10 cellular contexts compared by ENCODE assay signal in the genomic region with DNA sequence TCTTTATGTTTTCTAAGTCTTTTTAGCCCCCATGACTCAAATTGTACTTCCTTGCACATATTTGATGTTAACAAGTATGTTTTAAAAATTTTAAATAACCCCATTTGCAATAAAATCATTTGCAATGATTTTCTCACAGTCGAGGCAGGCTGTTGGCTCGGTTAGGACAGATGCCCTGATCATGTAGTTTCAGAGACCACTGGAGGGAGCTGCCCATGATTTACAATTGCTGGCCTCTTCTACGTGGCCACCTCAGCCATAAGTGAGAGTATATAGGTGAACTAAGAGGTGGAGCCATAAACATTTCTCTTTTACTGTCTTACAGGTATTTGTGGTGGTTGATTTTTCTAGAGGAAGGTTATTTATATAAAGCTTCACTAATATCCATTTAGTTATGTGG. TPM values are rescaled to one million over a fixed set of nuclear protein-coding genes. Genes with fewer than 3 reads are reported as not detected.
DNase-seq lines count a peak whose midpoint lies in the region; ATAC-seq and TF ChIP-seq lines count a peak whose summit lies in the region.
"Had no signal": no experiment of that assay in that cellular context is flagged by ENCODE, and none has a peak within 500 bp of the region (broad histone marks: within the 10 kb centered on the region; RNA-seq: fewer than 3 reads in every experiment).

No MANE protein-coding gene starts in this region.

- TF ChIP-seq CTCF in PC-9 (conservative IDR thresholded peaks at IDR 0.05) (no peak), epithelial cell of proximal tubule (conservative IDR thresholded peaks at IDR 0.05; ENCODE audit: low read depth, low read length) (peak; percentile 6)

- no peaks in the 10 kb centered on the region for H4K20me1 ChIP-seq in GM23248 (ENCODE audit: insufficient read depth)
- H4K20me1 ChIP-seq in PC-9 (ENCODE audit: insufficient read depth), result no peaks in the 10 kb centered on the region

- H3K9me3 ChIP-seq in GM23248 (ENCODE audit: low read depth) (no peaks in the 10 kb centered on the region), PC-9 (ENCODE audit: insufficient read depth, low read depth) (peaks cover 6% of the 10 kb centered on the region)

- 81 to 82% methylated on average over 3 of the region's 3 CpGs for WGBS in GM23248 (ENCODE audit: low coverage in 1 of 2, low lambda C conversion rate in 2 of 2, missing lambda C conversion rate in 2 of 2), 2 experiments

- H3K4me1 ChIP-seq in GM23248 (ENCODE audit: insufficient read depth), result peaks cover 57% of the 10 kb centered on the region
- H3K4me1 ChIP-seq in PC-9 (replicated peaks; ENCODE audit: insufficient read depth), result peaks cover 23% of the 10 kb centered on the region

- peak overlapping the region; percentile 84 for H3K4me3 ChIP-seq in GM23248
- H3K4me3 ChIP-seq in PC-9, result no peak overlapping the region
- H3K4me3 ChIP-seq in epithelial cell of proximal tubule (ENCODE audit: low read depth, low read length), result no peak overlapping the region

- POLR2A ChIA-PET in PC-9 (lab: Charles Lee; ENCODE audit: unreplicated experiment), result no interaction called here

- H3K27me3 ChIP-seq in GM23248 (replicated peaks; ENCODE audit: insufficient read depth), result no peaks in the 10 kb centered on the region
- no peaks in the 10 kb centered on the region for H3K27me3 ChIP-seq in PC-9 (ENCODE audit: insufficient read depth, low read depth)

- CTCF ChIA-PET in PC-9 (lab: Charles Lee), result no interaction called here

- H3K27ac ChIP-seq in GM23248, result peak overlapping the region; percentile 94
- H3K27ac ChIP-seq in PC-9, result no peak overlapping the region

- no peak for ATAC-seq in HG03159 (IDR thresholded peaks at IDR 0.05; ENCODE audit: unreplicated experiment)
- no peak for ATAC-seq in HG02763 (IDR thresholded peaks at IDR 0.05; ENCODE audit: unreplicated experiment)

- peaks cover 67% of the 10 kb centered on the region for H3K79me2 ChIP-seq in GM23248 (ENCODE audit: insufficient read depth)
- peaks cover 27% of the 10 kb centered on the region for H3K79me2 ChIP-seq in PC-9 (ENCODE audit: low read depth)

- in situ Hi-C loops in GM23248 (cut with MboI), result no loop called here

- H3K36me3 ChIP-seq in GM23248 (ENCODE audit: low read depth), result peaks cover 24% of the 10 kb centered on the region
- peaks cover 19% of the 10 kb centered on the region for H3K36me3 ChIP-seq in PC-9 (ENCODE audit: low read depth)

- H3K4me2 ChIP-seq in GM23248 (ENCODE audit: unreplicated experiment) (peak overlapping the region; percentile 95), PC-9 (peak overlapping the region; percentile 74; the same call in 1 of the 2 replicates)

- no TSS peak for BruUV-seq in PC-9 (replicated peaks; lab: Mats Ljungman, UMichigan)

- H3K9me2 ChIP-seq in GM23248 (ENCODE audit: insufficient read depth) (no peaks in the 10 kb centered on the region), PC-9 (ENCODE audit: insufficient read depth) (no peaks in the 10 kb centered on the region; the same call in 1 of the 2 replicates)

- intact Hi-C loops in PC-9 (cut with micrococcal nuclease; ENCODE audit: unreplicated experiment), result loop anchor here (10.0 kb wide), 1 partner anchor 468 kb away; the partner anchor contains the start of gene COPS2

- no peak overlapping the region for H2AFZ ChIP-seq in GM23248
- H2AFZ ChIP-seq in PC-9, result no peak overlapping the region

- H3K9ac ChIP-seq in GM23248, result peak overlapping the region; percentile 97

- H3F3A ChIP-seq in GM23248 (ENCODE audit: insufficient read depth) (peaks cover 77% of the 10 kb centered on the region), PC-9 (ENCODE audit: insufficient read depth, low read depth) (peaks cover 24% of the 10 kb centered on the region)

- DNase-seq in GM23248 (peak; percentile 43), PC-9 (no peak), epithelial cell of proximal tubule (ENCODE audit: low read depth) (no peak), pons (ENCODE audit: low spot score) (peak; percentile 19), NCI-H1436 treated with DMSO at 0.1 percent for 48 hours (lab: John Stamatoyannopoulos, UW) (no peak)
- DNase-seq: midbrain; NCI-H1930; stimulated activated CD4-positive, alpha-beta T cell treated with anti-CD3 and anti-CD28 coated beads, Interleukin-4, amount 100 ng/mL, for 4 hours had no signal

RNA-seq across cellular contexts. Expression of gene DTWD1, which starts 1.7 kb away (rescaled TPM):
- total RNA-seq in GM23248 (2014; rRNA removed; shearing (Covaris generic)), result 63.7 and 73.3 TPM in 2 replicates
- polyA plus RNA-seq in GM23248 (2016; fragmentation: Nextera tagmentation; extraction: Ambion mirVana), result 104 and 107 TPM in 2 replicates
- total RNA-seq in PC-9 (2021), result 21.1 and 24.5 TPM in 2 replicates
- total RNA-seq in epithelial cell of proximal tubule, result 9.9 and 10.6 TPM in 2 replicates

RNA-seq across cellular contexts. Expression of gene FAM227B, which starts 1.9 kb away (rescaled TPM):
- 4.4 and 4.6 TPM in 2 replicates for total RNA-seq in GM23248 (2014; rRNA removed; shearing (Covaris generic))
- polyA plus RNA-seq in GM23248 (2016; fragmentation: Nextera tagmentation; extraction: Ambion mirVana), result 7.2 and 10.0 TPM in 2 replicates
- total RNA-seq in PC-9 (2021) (1.4 and 3.3 TPM in 2 replicates), epithelial cell of proximal tubule (3.2 and 6.6 TPM in 2 replicates)

Comparison
In these comparisons a context has a peak if more than half of its experiments do, and no peak if none do; other contexts are left out.
1. DNase-seq: peak in GM23248 (single experiment) and pons (single experiment); none in PC-9 (0 of 2), epithelial cell of proximal tubule (single experiment) and NCI-H1436 treated with DMSO at 0.1 percent for 48 hours (single experiment).